12 cellular contexts compared by ENCODE assay signal in the genomic region with DNA sequence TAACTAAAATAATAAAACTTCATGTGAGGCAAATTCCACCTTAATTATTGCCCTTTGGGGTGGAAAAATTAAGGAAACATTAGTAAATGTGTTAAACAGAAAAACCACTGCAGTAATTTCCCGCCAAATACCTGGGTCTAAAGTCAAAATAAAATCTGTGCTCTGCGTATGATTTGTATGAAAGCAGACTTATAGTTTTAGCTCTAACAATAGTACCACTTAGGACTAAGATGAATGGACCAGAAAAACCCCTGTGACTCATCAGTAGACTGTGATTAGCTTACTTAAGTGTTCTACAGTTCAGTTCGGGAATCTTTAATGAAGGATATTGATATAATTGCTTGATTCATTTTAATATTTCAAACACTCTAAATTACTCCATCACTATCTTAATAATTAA. TPM values are rescaled to one million over a fixed set of nuclear protein-coding genes. Genes with fewer than 3 reads are reported as not detected.
DNase-seq lines count a peak whose midpoint lies in the region; ATAC-seq, FAIRE-seq and TF ChIP-seq lines count a peak whose summit lies in the region.
"Had no signal": no experiment of that assay in that cellular context is flagged by ENCODE, and none has a peak within 500 bp of the region (broad histone marks: within the 10 kb centered on the region; RNA-seq: fewer than 3 reads in every experiment).

No MANE protein-coding gene starts in this region.

- peak in 1 of 2 experiments; percentile 73; a peak in 2 of 4 replicates for TF ChIP-seq EP300 in GM12878 (IDR thresholded peaks at IDR 0.05; ENCODE audit: borderline replicate concordance in 1 of 2, control insufficient read depth in 1 of 2, low read depth in 2 of 2, low read length in 2 of 2)

- FAIRE-seq in GM18507 (lab: Jason Lieb, UNC) (peak; percentile 9), GM12878 (lab: Jason Lieb, UNC) (no peak)

- no peak overlapping the region for H3K9ac ChIP-seq in GM12878 (ENCODE audit: control insufficient read depth, insufficient read depth, low read length)

- DNase-seq in GM18507 (ENCODE audit: extremely low spot score, insufficient read length, low read depth): no peak
- no peak for DNase-seq in GM12878 (ENCODE audit: low read depth, low spot score)
- peak; percentile 65 for DNase-seq in pons (ENCODE audit: low spot score)
- no peak for DNase-seq in NCI-H2107 (lab: John Stamatoyannopoulos, UW)
- DNase-seq in NCI-H1694 treated with DMSO at 0.1 percent for 48 hours (lab: John Stamatoyannopoulos, UW): no peak
- DNase-seq in CD8-positive, alpha-beta memory T cell: no peak
- DNase-seq: EL, NCI-H1092 treated with DMSO at 0.1 percent for 48 hours, nucleus accumbens had no signal

- no peaks in the 10 kb centered on the region for H3K9me3 Mint-ChIP-seq in CD8-positive, alpha-beta memory T cell

- no peak for TF ChIP-seq CTCF in GM12878 (IDR thresholded peaks at IDR 0.05 in 2 of 3, conservative IDR thresholded peaks at IDR 0.05 in 1 of 3; ENCODE audit: control insufficient read depth in 2 of 3, extremely low read depth in 1 of 3, insufficient read depth in 1 of 3, low read depth in 3 of 3, low read length in 3 of 3)

- H3K36me3 ChIP-seq in GM12878 (ENCODE audit: control insufficient read depth in 2 of 2, insufficient read depth in 2 of 2, low read length in 1 of 2): no peaks in the 10 kb centered on the region
- no peaks in the 10 kb centered on the region for H3K36me3 ChIP-seq in CD8-positive, alpha-beta memory T cell (ENCODE audit: insufficient read depth, low read length)
- H3K36me3 ChIP-seq: SJSA1 had no signal

- CTCF ChIA-PET in GM12878 (lab: Yijun Ruan, JAX): interaction anchor here (1.0 to 12.4 kb wide), 11 partner anchors 8 to 395 kb away, joined by 3 to 153 read pairs (median 4); no protein-coding TSS in a partner anchor
- CTCF ChIA-PET in CD8-positive, alpha-beta memory T cell (lab: Charles Lee): interaction anchor here (1.7 kb wide), 1 partner anchor 394 kb away, joined by 4 read pairs; no protein-coding TSS in a partner anchor

- H3K4me1 ChIP-seq in GM12878 (ENCODE audit: control insufficient read depth, insufficient read depth, low read length): peaks cover 75% of the 10 kb centered on the region
- peaks cover 53% of the 10 kb centered on the region for H3K4me1 ChIP-seq in CD8-positive, alpha-beta memory T cell (ENCODE audit: insufficient read depth, low read length)

- POLR2A ChIA-PET in GM12878 (lab: Charles Lee): interaction anchor here (0.5 to 8.1 kb wide), 8 partner anchors 13 to 214 kb away, joined by 3 to 73 read pairs (median 5); no protein-coding TSS in a partner anchor
- POLR2A ChIA-PET in CD8-positive, alpha-beta memory T cell (lab: Charles Lee): no interaction called here

- H3K4me3 ChIP-seq in GM12878: no peak overlapping the region
- no peak overlapping the region for H3K4me3 ChIP-seq in CD8-positive, alpha-beta memory T cell (ENCODE audit: low read length)
- H3K4me3 ChIP-seq: SJSA1 had no signal

- peaks cover 52 to 76% (median 67%) of the 10 kb centered on the region in 3 donors for H3K4me1 Mint-ChIP-seq in CD8-positive, alpha-beta memory T cell

- intact Hi-C loops in GM12878 (cut with micrococcal nuclease; ENCODE audit: unreplicated experiment): loop anchor here (1.0 to 5.0 kb wide), 2 partner anchors 55 to 125 kb away; no protein-coding TSS in a partner anchor

- H3K36me3 Mint-ChIP-seq in CD8-positive, alpha-beta memory T cell: no peaks in the 10 kb centered on the region

- no peak for TF ChIP-seq RAD21 in GM12878 (IDR thresholded peaks at IDR 0.05; ENCODE audit: insufficient read depth, low read depth, low read length)

- no peaks in the 10 kb centered on the region for H3K27me3 Mint-ChIP-seq in CD8-positive, alpha-beta memory T cell

- peak overlapping the region; percentile 89 for H3K27ac ChIP-seq in GM12878 (ENCODE audit: control insufficient read depth, insufficient read depth)
- H3K27ac ChIP-seq in CD8-positive, alpha-beta memory T cell (ENCODE audit: low read depth, low read length): no peak overlapping the region
- H3K27ac ChIP-seq: SJSA1 had no signal

- SMC1A ChIA-PET in GM12878 (lab: Charles Lee; ENCODE audit: uncharacterized antibody, unreplicated experiment): interaction anchor here (0.8 to 16.5 kb wide), 10 partner anchors 18 to 394 kb away, joined by 3 to 458 read pairs (median 44); no protein-coding TSS in a partner anchor

- H2AFZ ChIP-seq in GM12878 (ENCODE audit: control insufficient read depth, low read depth, low read length): no peak overlapping the region

- WGBS in GM12878 (ENCODE audit: insufficient coverage, insufficient replicate concordance, low lambda C conversion rate, missing lambda C conversion rate): 1% methylated on average over 3 of the region's 3 CpGs

- no TSS peak for BruUV-seq in GM12878 (replicated peaks; lab: Mats Ljungman, UMichigan)

- no peak overlapping the region for H3K4me3 Mint-ChIP-seq in CD8-positive, alpha-beta memory T cell

- no peaks in the 10 kb centered on the region for H3K79me2 ChIP-seq in GM12878 (ENCODE audit: control insufficient read depth, insufficient read depth, low read length)

- RAD21 ChIA-PET in GM12878 (lab: Charles Lee; ENCODE audit: unreplicated experiment): interaction anchor here (0.8 to 15.1 kb wide), 14 partner anchors 7 to 393 kb away, joined by 3 to 394 read pairs (median 18); no protein-coding TSS in a partner anchor

- TF ChIP-seq POLR2A in GM12878 (IDR thresholded peaks at IDR 0.05; ENCODE audit: low read depth, low read length): no peak

- H3K4me2 ChIP-seq in GM12878 (ENCODE audit: control insufficient read depth, insufficient read depth): no peak overlapping the region

- H4K20me1 ChIP-seq in GM12878 (ENCODE audit: control insufficient read depth, insufficient read depth): no peaks in the 10 kb centered on the region

- ATAC-seq in HG03045 (IDR thresholded peaks at IDR 0.05; ENCODE audit: unreplicated experiment): peak; percentile 49
- peak; percentile 57 for ATAC-seq in GM12878
- no peak for ATAC-seq in HG02642 (IDR thresholded peaks at IDR 0.05; ENCODE audit: poor library complexity, unreplicated experiment)

- no peaks in the 10 kb centered on the region; the same call in 2 of the 3 replicates for H3K9me3 ChIP-seq in GM12878 (replicated peaks; ENCODE audit: control insufficient read depth, insufficient read depth, low read length)
- H3K9me3 ChIP-seq in CD8-positive, alpha-beta memory T cell (ENCODE audit: low read length): no peaks in the 10 kb centered on the region
- H3K9me3 ChIP-seq: SJSA1 had no signal

- peak overlapping the region in 1 of 8 donors; percentile 42 for H3K27ac Mint-ChIP-seq in CD8-positive, alpha-beta memory T cell

- in situ Hi-C loops in GM12878 (cut with MboI): loop anchor here (5.0 kb wide), 1 partner anchor 310 kb away; no protein-coding TSS in a partner anchor

- H3K27me3 ChIP-seq in GM12878 (replicated peaks in 1 of 2; ENCODE audit: control insufficient read depth in 2 of 2, insufficient read depth in 2 of 2, low read length in 1 of 2): no peaks in the 10 kb centered on the region
- H3K27me3 ChIP-seq in CD8-positive, alpha-beta memory T cell (ENCODE audit: insufficient read depth, low read length, poor library complexity, severe bottlenecking): no peaks in the 10 kb centered on the region
- H3K27me3 ChIP-seq: SJSA1 had no signal

TF ChIP-seq in GM12878, 131 proteins besides CTCF, POLR2A, EP300 and RAD21 (continues in another document):
- TF ChIP-seq RELA (IDR thresholded peaks at IDR 0.05; ENCODE audit: borderline replicate concordance, partially characterized antibody) (peak; percentile 73), CEBPB (IDR thresholded peaks at IDR 0.05; ENCODE audit: borderline replicate concordance in 1 of 2, low read depth in 2 of 2, low read length in 2 of 2) (0 out of 4 replicates have a peak, but pooled peaks of 1 of the 2 experiments have one; percentile 34), MEF2B (IDR thresholded peaks at IDR 0.05; ENCODE audit: partially characterized antibody, poor library complexity, severe bottlenecking) (peak; percentile 69), ZNF24 (IDR thresholded peaks at IDR 0.05) (no peak)

RNA-seq across cellular contexts. Expression of a gene that starts 23.3 kb away (rescaled TPM):
- not detected in 2 replicates for total RNA-seq in GM12878 (2013; cell fraction: nucleolus; rRNA removed)
- total RNA-seq in GM12878 (2014; rRNA removed) (not detected in 2 replicates), GM12878 (2014; rRNA removed; fragmentation: Illumina TruSeq; extraction: Trizol) (not detected in 2 replicates), GM12878 (2021) (not detected in 2 replicates)
- not detected for polyA plus RNA-seq in GM12878 (2011; ENCODE audit: low read depth)
- polyA plus RNA-seq in GM12878 (2011; rRNA removed) (not detected in 2 replicates), GM12878 (2014; fragmentation: Illumina TruSeq; extraction: Trizol) (not detected in 2 replicates), GM12878 (2014; fragmentation: Nextera tagmentation; extraction: Ambion mirVana) (not detected), GM12878 (2014; rRNA removed) (not detected in 2 replicates), GM12878 (2016; fragmentation: Nextera tagmentation; extraction: Ambion mirVana) (not detected)
- polyA plus RNA-seq in GM12878 (2011; cell fraction: cytosol; rRNA removed): not detected in 2 replicates
- not detected in 2 replicates for polyA plus RNA-seq in GM12878 (2011; cell fraction: nucleus; rRNA removed)
- not detected in 2 replicates for polyA plus RNA-seq in GM12878 (2012)
- not detected in 2 replicates for polyA minus RNA-seq in GM12878 (2011; rRNA and poly(A)+ RNA removed)
- not detected in 2 replicates for polyA minus RNA-seq in GM12878 (2011; cell fraction: cytosol; rRNA and poly(A)+ RNA removed)
- not detected in 2 replicates for polyA minus RNA-seq in GM12878 (2011; cell fraction: nucleus; rRNA and poly(A)+ RNA removed)
- not detected for total RNA-seq in CD8-positive, alpha-beta memory T cell
- polyA plus RNA-seq in CD8-positive, alpha-beta memory T cell: not detected
- total RNA-seq: SJSA1 had no signal

RNA-seq across cellular contexts. Expression of a gene that starts 46.6 kb away (rescaled TPM):
- 22.5 and 25.7 TPM in 2 replicates for total RNA-seq in GM12878 (2013; cell fraction: nucleolus; rRNA removed)
- total RNA-seq in GM12878 (2014; rRNA removed) (11.2 and 14.6 TPM in 2 replicates), GM12878 (2014; rRNA removed; fragmentation: Illumina TruSeq; extraction: Trizol) (13.7 and 14.6 TPM in 2 replicates), GM12878 (2021) (11.0 and 11.3 TPM in 2 replicates)
- polyA plus RNA-seq in GM12878 (2011; ENCODE audit: low read depth): 12.4 TPM
- polyA plus RNA-seq in GM12878 (2011; rRNA removed) (34.7 and 37.3 TPM in 2 replicates), GM12878 (2014; fragmentation: Illumina TruSeq; extraction: Trizol) (16.0 and 20.1 TPM in 2 replicates), GM12878 (2014; fragmentation: Nextera tagmentation; extraction: Ambion mirVana) (10 to 100 TPM; 23.3 to 29.7 TPM), GM12878 (2014; rRNA removed) (12.4 and 12.6 TPM in 2 replicates), GM12878 (2016; fragmentation: Nextera tagmentation; extraction: Ambion mirVana) (10 to 100 TPM; 26.1 to 26.8 TPM)
- polyA plus RNA-seq in GM12878 (2011; cell fraction: cytosol; rRNA removed): 32.3 and 36.8 TPM in 2 replicates
- 20.8 and 25.0 TPM in 2 replicates for polyA plus RNA-seq in GM12878 (2011; cell fraction: nucleus; rRNA removed)
- 17.1 and 17.9 TPM in 2 replicates for polyA plus RNA-seq in GM12878 (2012)
- 43.6 and 50.8 TPM in 2 replicates for polyA minus RNA-seq in GM12878 (2011; rRNA and poly(A)+ RNA removed)
- 11.2 and 12.1 TPM in 2 replicates for polyA minus RNA-seq in GM12878 (2011; cell fraction: cytosol; rRNA and poly(A)+ RNA removed)
- 20.8 and 26.7 TPM in 2 replicates for polyA minus RNA-seq in GM12878 (2011; cell fraction: nucleus; rRNA and poly(A)+ RNA removed)
- 10 to 100 TPM; 26.4 to 27.8 TPM for total RNA-seq in CD8-positive, alpha-beta memory T cell
- polyA plus RNA-seq in CD8-positive, alpha-beta memory T cell: 88.5 TPM
